In the genomic region with DNA sequence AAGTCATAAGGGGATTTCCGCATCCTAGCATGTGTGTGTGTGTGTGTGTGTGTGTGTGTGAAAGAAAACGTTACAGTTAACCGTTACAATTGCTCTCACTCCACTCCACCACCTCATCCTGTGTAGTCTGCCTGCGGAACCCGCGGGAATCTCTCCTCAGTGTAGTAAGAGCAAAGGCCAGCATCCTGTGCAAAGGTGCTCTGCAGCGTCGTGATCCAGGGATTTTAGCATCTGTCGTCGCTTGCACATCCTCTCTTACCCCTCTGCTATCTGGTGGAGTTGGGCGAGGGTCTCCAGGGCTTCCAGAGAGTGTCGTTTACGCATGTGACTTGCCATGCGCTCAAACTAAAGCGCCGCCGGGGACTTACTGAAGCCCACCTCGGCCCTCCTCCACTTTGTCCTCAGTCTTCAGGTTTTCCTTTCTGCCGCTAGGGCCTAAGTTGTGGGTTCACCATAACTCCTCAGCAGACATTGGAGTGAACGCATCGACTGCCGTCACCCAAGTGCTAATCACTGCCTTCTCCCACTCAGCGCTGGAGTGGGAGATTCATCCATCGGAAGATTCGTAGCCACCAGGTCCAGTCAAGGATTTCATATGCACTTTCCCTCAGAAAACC, we compare ENCODE assay signal across 1 cellular context.
TF ChIP-seq lines count a peak whose summit lies in the region.

No MANE protein-coding gene starts in this region.

TF ChIP-seq in SK-N-SH, 30 proteins besides CTCF, POLR2A, EP300 and RAD21:
- TF ChIP-seq, protein P1, sequence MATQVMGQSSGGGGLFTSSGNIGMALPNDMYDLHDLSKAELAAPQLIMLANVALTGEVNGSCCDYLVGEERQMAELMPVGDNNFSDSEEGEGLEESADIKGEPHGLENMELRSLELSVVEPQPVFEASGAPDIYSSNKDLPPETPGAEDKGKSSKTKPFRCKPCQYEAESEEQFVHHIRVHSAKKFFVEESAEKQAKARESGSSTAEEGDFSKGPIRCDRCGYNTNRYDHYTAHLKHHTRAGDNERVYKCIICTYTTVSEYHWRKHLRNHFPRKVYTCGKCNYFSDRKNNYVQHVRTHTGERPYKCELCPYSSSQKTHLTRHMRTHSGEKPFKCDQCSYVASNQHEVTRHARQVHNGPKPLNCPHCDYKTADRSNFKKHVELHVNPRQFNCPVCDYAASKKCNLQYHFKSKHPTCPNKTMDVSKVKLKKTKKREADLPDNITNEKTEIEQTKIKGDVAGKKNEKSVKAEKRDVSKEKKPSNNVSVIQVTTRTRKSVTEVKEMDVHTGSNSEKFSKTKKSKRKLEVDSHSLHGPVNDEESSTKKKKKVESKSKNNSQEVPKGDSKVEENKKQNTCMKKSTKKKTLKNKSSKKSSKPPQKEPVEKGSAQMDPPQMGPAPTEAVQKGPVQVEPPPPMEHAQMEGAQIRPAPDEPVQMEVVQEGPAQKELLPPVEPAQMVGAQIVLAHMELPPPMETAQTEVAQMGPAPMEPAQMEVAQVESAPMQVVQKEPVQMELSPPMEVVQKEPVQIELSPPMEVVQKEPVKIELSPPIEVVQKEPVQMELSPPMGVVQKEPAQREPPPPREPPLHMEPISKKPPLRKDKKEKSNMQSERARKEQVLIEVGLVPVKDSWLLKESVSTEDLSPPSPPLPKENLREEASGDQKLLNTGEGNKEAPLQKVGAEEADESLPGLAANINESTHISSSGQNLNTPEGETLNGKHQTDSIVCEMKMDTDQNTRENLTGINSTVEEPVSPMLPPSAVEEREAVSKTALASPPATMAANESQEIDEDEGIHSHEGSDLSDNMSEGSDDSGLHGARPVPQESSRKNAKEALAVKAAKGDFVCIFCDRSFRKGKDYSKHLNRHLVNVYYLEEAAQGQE (IDR thresholded peaks at IDR 0.05; ENCODE audit: low read depth, low read length), result no peak
- TF ChIP-seq TEAD4 (IDR thresholded peaks at IDR 0.05; ENCODE audit: borderline replicate concordance, insufficient read depth) (no peak), MEF2A (IDR thresholded peaks at IDR 0.05; ENCODE audit: borderline replicate concordance, low read depth) (no peak), FOXJ3 (CRISPR knock-in tag; IDR thresholded peaks at IDR 0.05) (no peak), TCF12 (IDR thresholded peaks at IDR 0.05) (no peak), POLR2AphosphoS5 (IDR thresholded peaks at IDR 0.05; ENCODE audit: low read depth, low read length) (no peak), NFIC (IDR thresholded peaks at IDR 0.05; ENCODE audit: borderline replicate concordance) (no peak), TAF1 (IDR thresholded peaks at IDR 0.05; ENCODE audit: borderline replicate concordance, low read depth, low read length) (no peak), CHD2 (IDR thresholded peaks at IDR 0.05; ENCODE audit: low read length, partially characterized antibody) (no peak), JUND (IDR thresholded peaks at IDR 0.05) (no peak), ELF1 (IDR thresholded peaks at IDR 0.05) (no peak), RCOR1 (IDR thresholded peaks at IDR 0.05; ENCODE audit: low read length) (no peak), MXI1 (IDR thresholded peaks at IDR 0.05; ENCODE audit: low read depth, low read length) (no peak), FOXM1 (IDR thresholded peaks at IDR 0.05; ENCODE audit: low read depth) (no peak)
- TF ChIP-seq, protein P2, sequence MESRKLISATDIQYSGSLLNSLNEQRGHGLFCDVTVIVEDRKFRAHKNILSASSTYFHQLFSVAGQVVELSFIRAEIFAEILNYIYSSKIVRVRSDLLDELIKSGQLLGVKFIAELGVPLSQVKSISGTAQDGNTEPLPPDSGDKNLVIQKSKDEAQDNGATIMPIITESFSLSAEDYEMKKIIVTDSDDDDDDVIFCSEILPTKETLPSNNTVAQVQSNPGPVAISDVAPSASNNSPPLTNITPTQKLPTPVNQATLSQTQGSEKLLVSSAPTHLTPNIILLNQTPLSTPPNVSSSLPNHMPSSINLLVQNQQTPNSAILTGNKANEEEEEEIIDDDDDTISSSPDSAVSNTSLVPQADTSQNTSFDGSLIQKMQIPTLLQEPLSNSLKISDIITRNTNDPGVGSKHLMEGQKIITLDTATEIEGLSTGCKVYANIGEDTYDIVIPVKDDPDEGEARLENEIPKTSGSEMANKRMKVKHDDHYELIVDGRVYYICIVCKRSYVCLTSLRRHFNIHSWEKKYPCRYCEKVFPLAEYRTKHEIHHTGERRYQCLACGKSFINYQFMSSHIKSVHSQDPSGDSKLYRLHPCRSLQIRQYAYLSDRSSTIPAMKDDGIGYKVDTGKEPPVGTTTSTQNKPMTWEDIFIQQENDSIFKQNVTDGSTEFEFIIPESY (IDR thresholded peaks at IDR 0.05; ENCODE audit: borderline replicate concordance, low read depth), result no peak
- TF ChIP-seq, protein P3, sequence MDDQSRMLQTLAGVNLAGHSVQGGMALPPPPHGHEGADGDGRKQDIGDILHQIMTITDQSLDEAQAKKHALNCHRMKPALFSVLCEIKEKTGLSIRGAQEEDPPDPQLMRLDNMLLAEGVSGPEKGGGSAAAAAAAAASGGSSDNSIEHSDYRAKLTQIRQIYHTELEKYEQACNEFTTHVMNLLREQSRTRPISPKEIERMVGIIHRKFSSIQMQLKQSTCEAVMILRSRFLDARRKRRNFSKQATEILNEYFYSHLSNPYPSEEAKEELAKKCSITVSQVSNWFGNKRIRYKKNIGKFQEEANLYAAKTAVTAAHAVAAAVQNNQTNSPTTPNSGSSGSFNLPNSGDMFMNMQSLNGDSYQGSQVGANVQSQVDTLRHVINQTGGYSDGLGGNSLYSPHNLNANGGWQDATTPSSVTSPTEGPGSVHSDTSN (IDR thresholded peaks at IDR 0.05), result no peak
